ENCODE assay signal across 1 cellular context in genomic region chr11:9689721-9690120, GRCh38.
TF ChIP-seq lines count a peak whose summit lies in the region.

No MANE protein-coding gene starts in this region.

TF ChIP-seq in HCT116, 20 proteins besides CTCF, POLR2A, EP300 and RAD21 (continued from another document):
- TF ChIP-seq, protein P1, sequence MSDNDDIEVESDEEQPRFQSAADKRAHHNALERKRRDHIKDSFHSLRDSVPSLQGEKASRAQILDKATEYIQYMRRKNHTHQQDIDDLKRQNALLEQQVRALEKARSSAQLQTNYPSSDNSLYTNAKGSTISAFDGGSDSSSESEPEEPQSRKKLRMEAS (IDR thresholded peaks at IDR 0.05): no peak
- TF ChIP-seq YY1 (IDR thresholded peaks at IDR 0.05; ENCODE audit: extremely low read depth, insufficient replicate concordance, low read depth, low read length) (no peak), ZNF274 (IDR thresholded peaks at IDR 0.05; ENCODE audit: low read depth, low read length) (no peak), SRF (IDR thresholded peaks at IDR 0.05; ENCODE audit: low read depth) (no peak)
TF ChIP-seq in HCT116: peak in this region for 0.
